In the genomic region with DNA sequence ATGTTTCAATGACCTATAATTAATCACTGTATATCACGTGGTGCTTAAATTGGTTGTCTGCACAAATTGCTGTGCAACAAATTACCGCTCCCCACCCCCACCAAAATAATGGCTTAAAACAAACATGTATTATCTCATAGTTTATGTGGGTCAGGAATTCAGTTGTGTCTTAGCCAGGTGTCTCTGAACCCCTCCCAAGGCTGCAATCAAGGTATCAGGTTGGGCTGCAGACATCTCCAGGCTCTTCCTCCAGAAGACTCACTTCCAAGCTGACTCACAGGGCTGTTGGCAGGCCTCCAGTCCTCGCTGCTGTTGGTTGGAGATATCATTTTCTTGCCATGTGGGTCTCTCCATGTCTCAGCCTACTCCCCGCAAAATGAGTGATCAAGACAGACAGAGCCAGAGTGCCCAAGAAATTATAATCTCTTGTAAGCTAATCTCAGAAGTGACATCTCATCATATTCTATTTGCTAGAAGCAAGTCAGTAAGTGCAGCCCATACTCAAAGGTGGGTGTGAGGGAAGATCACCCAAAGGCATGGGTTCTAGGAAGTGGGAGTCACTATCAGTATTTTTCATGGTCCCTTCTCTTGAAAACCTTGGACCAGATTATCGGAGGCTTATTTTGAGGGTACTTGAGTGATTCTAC, we compare ENCODE assay signal across 11 cellular contexts. TPM values are rescaled to one million over a fixed set of nuclear protein-coding genes. Genes with fewer than 3 reads are reported as not detected.
DNase-seq lines count a peak whose midpoint lies in the region; ATAC-seq, FAIRE-seq and TF ChIP-seq lines count a peak whose summit lies in the region.
"Had no signal": no experiment of that assay in that cellular context is flagged by ENCODE, and none has a peak within 500 bp of the region (broad histone marks: within the 10 kb centered on the region; RNA-seq: fewer than 3 reads in every experiment).

No MANE protein-coding gene starts in this region.

- TF ChIP-seq POLR2A in K562 (conservative IDR thresholded peaks at IDR 0.05): no peak

- DNase-seq in GM03348 (ENCODE audit: low spot score) (peak; percentile 41), NCI-H2171 (lab: John Stamatoyannopoulos, UW) (peak; percentile 56), K562 (ENCODE audit: extremely low read depth in 1 of 4, low spot score in 3 of 4) (peak; percentile 74 to 100 (median 86)), omental fat pad (ENCODE audit: low spot score) (peak; percentile 40), NOMO-1 treated with DMSO at 0.1 percent for 48 hours (lab: John Stamatoyannopoulos, UW; ENCODE audit: unreplicated experiment) (no peak), NCI-H2029 (lab: John Stamatoyannopoulos, UW) (no peak), mesenteric fat pad (ENCODE audit: low spot score) (no peak)
- DNase-seq in NK-92 treated with Interleukin-12 subunit alpha and Interleukin-12 subunit beta, amount 100 ng/mL, for 24 hours (lab: John Stamatoyannopoulos, UW): no peak
- DNase-seq: T-helper 2 cell had no signal

- in situ Hi-C loops in K562 (cut with MboI): no loop called here

- 3% methylated on average over 5 of the region's 5 CpGs for WGBS in K562 (ENCODE audit: insufficient coverage, low coverage, missing lambda C conversion rate)

- peak; percentile 94 for ATAC-seq in K562
- peak; percentile 62 for ATAC-seq in omental fat pad (ENCODE audit: low FRiP score)
- ATAC-seq: pancreas had no signal

- no peak overlapping the region for H3K4me3 ChIP-seq in K562
- H3K4me3 ChIP-seq: HAP-1, pancreas had no signal

- BruUV-seq in K562 (replicated peaks; lab: Mats Ljungman, UMichigan): no TSS peak

- H3K36me3 ChIP-seq in K562 (ENCODE audit: control insufficient read depth, insufficient read depth, low read length): peaks cover 57% of the 10 kb centered on the region

- peak; percentile 95 for TF ChIP-seq EP300 in K562 (IDR thresholded peaks at IDR 0.05; ENCODE audit: low read length)

- H3K9me3 ChIP-seq in K562 (replicated peaks; ENCODE audit: control insufficient read depth, insufficient read depth, low read depth, low read length): no peaks in the 10 kb centered on the region; the same call in 1 of the 2 replicates
- H3K9me3 ChIP-seq: HAP-1, pancreas had no signal

- POLR2A ChIA-PET in K562 (lab: Yijun Ruan, JAX): interaction anchor here (0.6 to 1.8 kb wide), 7 partner anchors 9 to 422 kb away, joined by 3 to 6 read pairs (median 3); a partner anchor contains a TSS

- H3K27me3 ChIP-seq in K562 (ENCODE audit: control insufficient read depth in 2 of 2, insufficient read depth in 2 of 2, low read length in 2 of 2): no peaks in the 10 kb centered on the region; a peak in 1 of 5 replicates
- H3K27me3 ChIP-seq: pancreas had no signal

- H3K4me2 ChIP-seq in K562 (ENCODE audit: insufficient read depth, low read length): peak overlapping the region; percentile 41; the same call in 1 of the 2 replicates

- H3K27ac ChIP-seq in K562 (ENCODE audit: extremely low read depth, low read depth, low read length): peak overlapping the region; percentile 76
- H3K27ac ChIP-seq: pancreas had no signal

- no peak overlapping the region for H3K9ac ChIP-seq in K562 (ENCODE audit: insufficient read depth in 1 of 2, low read depth in 2 of 2, low read length in 2 of 2)

- H3K4me1 ChIP-seq in K562 (replicated peaks in 1 of 2; ENCODE audit: control insufficient read depth in 2 of 2, insufficient read depth in 2 of 2, low read length in 2 of 2): peaks cover 12 to 37% of the 10 kb centered on the region in 2 experiments
- H3K4me1 ChIP-seq: HAP-1, pancreas had no signal

- peak in 1 of 2 experiments; percentile 39; a peak in 2 of 4 replicates for TF ChIP-seq RAD21 in K562 (CRISPR knock-in tag; conservative IDR thresholded peaks at IDR 0.05 in 1 of 2, IDR thresholded peaks at IDR 0.05 in 1 of 2)

- H3K9me1 ChIP-seq in K562 (ENCODE audit: control insufficient read depth, insufficient read depth, low read length): no peaks in the 10 kb centered on the region

- TF ChIP-seq CTCF in K562 (IDR thresholded peaks at IDR 0.05 in 2 of 3, conservative IDR thresholded peaks at IDR 0.05 in 1 of 3; ENCODE audit: insufficient read depth in 2 of 3, low read depth in 1 of 3, low read length in 3 of 3) (no peak), omental fat pad (IDR thresholded peaks at IDR 0.05) (no peak)

- intact Hi-C loops in K562 (cut with micrococcal nuclease): loop anchor here (1.0 to 5.0 kb wide), 4 partner anchors 69 to 139 kb away; no protein-coding TSS in a partner anchor

- CTCF ChIA-PET in K562 (lab: Yijun Ruan, JAX; ENCODE audit: low intra/inter-chr PET ratio): interaction anchor here (0.7 kb wide), 1 partner anchor 69 kb away, joined by 3 read pairs; no protein-coding TSS in a partner anchor

- FAIRE-seq in K562 (lab: Jason Lieb, UNC): peak; percentile 100
- FAIRE-seq: pancreas had no signal

- H2AFZ ChIP-seq in K562 (ENCODE audit: low read depth, low read length): no peak overlapping the region

- no peaks in the 10 kb centered on the region; the same call in 1 of the 2 replicates for H4K20me1 ChIP-seq in K562 (replicated peaks; ENCODE audit: control insufficient read depth, insufficient read depth, low read length)

- H3K79me2 ChIP-seq in K562 (ENCODE audit: control insufficient read depth, insufficient read depth, low read length): no peaks in the 10 kb centered on the region

TF ChIP-seq in K562, 482 proteins besides CTCF, POLR2A, EP300 and RAD21 (continues in another document):
- TF ChIP-seq RCOR1 (IDR thresholded peaks at IDR 0.05; ENCODE audit: borderline replicate concordance in 1 of 2, low read depth in 2 of 2, low read length in 2 of 2) (peak; percentile 90 to 95), HLTF (IDR thresholded peaks at IDR 0.05) (peak; percentile 40; the same call in 1 of the 2 replicates)

RNA-seq across cellular contexts. Expression of a gene that starts 38.4 kb away (rescaled TPM):
- total RNA-seq in K562 (2011; cell fraction: chromatin; rRNA removed; ENCODE audit: low replicate concordance): 17.6 and 59.0 TPM in 2 replicates
- total RNA-seq in K562 (2011; cell fraction: nucleolus; rRNA removed): 12.3 and 16.8 TPM in 2 replicates
- total RNA-seq in K562 (2011; cell fraction: nucleoplasm; rRNA removed): 37.6 and 46.6 TPM in 2 replicates
- total RNA-seq in K562 (2014; rRNA removed): 44.8 and 54.5 TPM in 2 replicates
- total RNA-seq in K562 (2014; rRNA removed; fragmentation: Illumina TruSeq; extraction: Trizol): 56.5 and 66.3 TPM in 2 replicates
- 57.9 and 67.0 TPM in 2 replicates for total RNA-seq in K562 (2015; rRNA removed; fragmentation: Illumina TruSeq; extraction: Trizol)
- total RNA-seq in K562 (2021): 53.4 and 62.3 TPM in 2 replicates
- 59.9 and 77.4 TPM in 2 replicates for polyA plus RNA-seq in K562 (2011; rRNA removed)
- 19.9 and 53.0 TPM in 2 replicates for polyA plus RNA-seq in K562 (2011; cell fraction: cytosol; rRNA removed)
- 11.0 and 17.5 TPM in 2 replicates for polyA plus RNA-seq in K562 (2011; cell fraction: nucleus; rRNA removed)
- 79.4 and 84.3 TPM in 2 replicates for polyA plus RNA-seq in K562 (2012)
- polyA plus RNA-seq in K562 (2014; fragmentation: Illumina TruSeq; extraction: Trizol): 69.7 and 75.0 TPM in 2 replicates
- 100 to 1,000 TPM in 1 of 2 experiments, 10 to 100 TPM in 1; 87.6 to 100 TPM for polyA plus RNA-seq in K562 (2014; fragmentation: Nextera tagmentation; extraction: Ambion mirVana)
- 60.9 and 76.0 TPM in 2 replicates for polyA plus RNA-seq in K562 (2014; rRNA removed)
- 40.2 and 40.5 TPM in 2 replicates for polyA minus RNA-seq in K562 (2011; rRNA and poly(A)+ RNA removed)
- polyA minus RNA-seq in K562 (2011; cell fraction: cytosol; rRNA and poly(A)+ RNA removed): 16.4 and 21.9 TPM in 2 replicates
- 26.8 and 42.2 TPM in 2 replicates for polyA minus RNA-seq in K562 (2011; cell fraction: nucleus; rRNA and poly(A)+ RNA removed)
- under 1 TPM in 1 of 4 donors, not detected in 3; 0.84 TPM for total RNA-seq in omental fat pad
- total RNA-seq in mesenteric fat pad: 0.32 TPM

RNA-seq across cellular contexts. Expression of a gene that starts 49.3 kb away (rescaled TPM):
- not detected in 2 replicates for total RNA-seq in K562 (2011; cell fraction: chromatin; rRNA removed; ENCODE audit: low replicate concordance)
- total RNA-seq in K562 (2011; cell fraction: nucleolus; rRNA removed): not detected in 2 replicates
- total RNA-seq in K562 (2011; cell fraction: nucleoplasm; rRNA removed): 0.15 TPM in 1 of 2 replicates, not detected in the other
- not detected in 2 replicates for total RNA-seq in K562 (2014; rRNA removed)
- not detected in 2 replicates for total RNA-seq in K562 (2014; rRNA removed; fragmentation: Illumina TruSeq; extraction: Trizol)
- total RNA-seq in K562 (2015; rRNA removed; fragmentation: Illumina TruSeq; extraction: Trizol): not detected in 2 replicates
- 0.13 TPM in 1 of 2 replicates, not detected in the other for total RNA-seq in K562 (2021)
- 0.07 and 0.15 TPM in 2 replicates for polyA plus RNA-seq in K562 (2011; rRNA removed)
- 0.01 and 0.06 TPM in 2 replicates for polyA plus RNA-seq in K562 (2011; cell fraction: cytosol; rRNA removed)
- polyA plus RNA-seq in K562 (2011; cell fraction: nucleus; rRNA removed): 0.10 and 0.20 TPM in 2 replicates
- polyA plus RNA-seq in K562 (2012): not detected in 2 replicates
- not detected in 2 replicates for polyA plus RNA-seq in K562 (2014; fragmentation: Illumina TruSeq; extraction: Trizol)
- under 1 TPM in 1 of 2 experiments, not detected in 1; 0.03 TPM for polyA plus RNA-seq in K562 (2014; fragmentation: Nextera tagmentation; extraction: Ambion mirVana)
- not detected in 2 replicates for polyA plus RNA-seq in K562 (2014; rRNA removed)
- 0.06 and 0.21 TPM in 2 replicates for polyA minus RNA-seq in K562 (2011; rRNA and poly(A)+ RNA removed)
- not detected in 2 replicates for polyA minus RNA-seq in K562 (2011; cell fraction: cytosol; rRNA and poly(A)+ RNA removed)
- polyA minus RNA-seq in K562 (2011; cell fraction: nucleus; rRNA and poly(A)+ RNA removed): not detected in 2 replicates
- total RNA-seq in omental fat pad: not detected
- 0.35 TPM for total RNA-seq in mesenteric fat pad

RNA-seq across cellular contexts. Expression of a gene that starts 49.4 kb away (rescaled TPM):
- 31.6 and 70.5 TPM in 2 replicates for total RNA-seq in K562 (2011; cell fraction: chromatin; rRNA removed; ENCODE audit: low replicate concordance)
- total RNA-seq in K562 (2011; cell fraction: nucleolus; rRNA removed): 13.3 and 16.6 TPM in 2 replicates
- total RNA-seq in K562 (2011; cell fraction: nucleoplasm; rRNA removed): 34.2 and 67.0 TPM in 2 replicates
- total RNA-seq in K562 (2014; rRNA removed) (33.8 and 51.0 TPM in 2 replicates), K562 (2014; rRNA removed; fragmentation: Illumina TruSeq; extraction: Trizol) (68.1 and 86.4 TPM in 2 replicates), K562 (2015; rRNA removed; fragmentation: Illumina TruSeq; extraction: Trizol) (46.2 and 51.9 TPM in 2 replicates), K562 (2021) (50.9 and 56.3 TPM in 2 replicates), omental fat pad (100 to 1,000 TPM in 1 of 4 donors, 10 to 100 TPM in 3; 16.3 to 197 (median 70.6) TPM), mesenteric fat pad (62.1 TPM)
- polyA plus RNA-seq in K562 (2011; rRNA removed) (13.8 and 26.7 TPM in 2 replicates), K562 (2014; fragmentation: Illumina TruSeq; extraction: Trizol) (73.0 and 81.1 TPM in 2 replicates), K562 (2014; fragmentation: Nextera tagmentation; extraction: Ambion mirVana) (10 to 100 TPM; 51.9 to 82.9 TPM), K562 (2014; rRNA removed) (41.7 and 59.4 TPM in 2 replicates)
- 2.5 and 3.7 TPM in 2 replicates for polyA plus RNA-seq in K562 (2011; cell fraction: cytosol; rRNA removed)
- polyA plus RNA-seq in K562 (2011; cell fraction: nucleus; rRNA removed): 13.8 and 19.0 TPM in 2 replicates
- 33.4 and 74.8 TPM in 2 replicates for polyA plus RNA-seq in K562 (2012)
- 30.8 and 41.4 TPM in 2 replicates for polyA minus RNA-seq in K562 (2011; rRNA and poly(A)+ RNA removed)
- polyA minus RNA-seq in K562 (2011; cell fraction: cytosol; rRNA and poly(A)+ RNA removed): 6.0 and 9.7 TPM in 2 replicates
- 40.0 and 42.3 TPM in 2 replicates for polyA minus RNA-seq in K562 (2011; cell fraction: nucleus; rRNA and poly(A)+ RNA removed)

Comparison
In these comparisons a context has a peak if more than half of its experiments do, and no peak if none do; other contexts are left out.
1. DNase-seq: peak in GM03348 (single experiment), NCI-H2171 (single experiment), K562 (4 of 4) and omental fat pad (single experiment); none in NOMO-1 treated with DMSO at 0.1 percent for 48 hours (single experiment), NCI-H2029 (single experiment), mesenteric fat pad (single experiment) and NK-92 treated with Interleukin-12 subunit alpha and Interleukin-12 subunit beta, amount 100 ng/mL, for 24 hours (single experiment).
2. RNA of a gene that starts 38.4 kb away (total RNA-seq): 12.3 to 67.0 TPM in K562; 0.32 TPM in mesenteric fat pad (single experiment) and 0.84 TPM in omental fat pad; every median in the first group is over 4 times any median in the second.